In the genomic region with DNA sequence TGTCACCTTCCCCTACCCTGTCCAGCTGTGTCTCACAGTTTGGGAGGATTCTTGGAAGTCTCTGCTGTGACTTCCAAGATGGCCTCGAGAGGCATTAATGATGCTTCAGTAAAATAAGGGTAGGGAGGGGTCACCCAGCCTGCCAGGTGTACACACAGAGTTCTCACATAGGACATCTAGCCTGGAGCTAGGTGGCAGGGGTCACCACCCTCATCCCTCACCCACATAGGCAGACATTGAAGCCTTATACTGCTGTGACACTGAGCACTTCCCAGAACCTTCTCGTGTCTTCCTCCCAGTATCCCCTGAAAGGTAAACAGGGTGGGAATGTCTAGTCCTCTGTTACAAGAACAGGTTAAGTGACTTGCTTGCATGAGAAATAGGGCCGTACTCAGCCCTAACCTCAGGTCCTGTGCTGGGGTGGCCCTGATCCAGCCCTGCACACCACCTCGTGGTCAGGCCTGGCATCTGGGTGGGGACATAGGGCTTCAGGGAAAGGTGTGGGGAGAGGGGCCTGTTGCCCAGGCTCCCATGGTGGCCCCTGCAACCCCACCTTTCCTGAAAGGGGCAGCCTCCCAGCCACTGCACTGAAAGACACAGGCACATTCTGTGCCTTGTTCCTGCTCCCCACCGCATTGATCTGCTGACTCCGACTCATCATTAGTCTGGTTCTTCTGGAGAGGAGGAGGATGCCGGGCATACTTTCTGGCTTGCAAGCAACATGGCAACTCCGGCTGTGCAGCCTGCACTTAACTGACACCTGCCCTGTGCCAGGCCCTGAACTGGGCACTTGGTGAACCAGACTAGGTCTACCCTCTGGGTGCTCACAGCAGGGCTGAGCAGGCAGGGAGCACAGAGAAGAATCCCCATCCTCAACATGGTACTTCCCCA, we compare ENCODE assay signal across 13 cellular contexts. TPM values are rescaled to one million over a fixed set of nuclear protein-coding genes. Genes with fewer than 3 reads are reported as not detected.
DNase-seq lines count a peak whose midpoint lies in the region; ATAC-seq and TF ChIP-seq lines count a peak whose summit lies in the region.
"Had no signal": no experiment of that assay in that cellular context is flagged by ENCODE, and none has a peak within 500 bp of the region (broad histone marks: within the 10 kb centered on the region; RNA-seq: fewer than 3 reads in every experiment).

No MANE protein-coding gene starts in this region.

- peaks cover 14% of the 10 kb centered on the region for H3K9me3 Mint-ChIP-seq in glutamatergic neuron (ENCODE audit: unreplicated experiment)

- TF ChIP-seq CTCF in cardiac muscle cell (IDR thresholded peaks at IDR 0.05; ENCODE audit: low read depth, low read length) (no peak), glutamatergic neuron (IDR thresholded peaks at IDR 0.05; ENCODE audit: partially characterized antibody, unreplicated experiment) (no peak), tibial nerve (IDR thresholded peaks at IDR 0.05) (no peak)

- no peak overlapping the region for H3K4me3 Mint-ChIP-seq in glutamatergic neuron (ENCODE audit: unreplicated experiment)

- 62 to 71% methylated on average over 8 of the region's 8 CpGs for WGBS in tibial nerve, 2 donors

- TF ChIP-seq POLR2A in tibial nerve (IDR thresholded peaks at IDR 0.05): no peak

- H3K27ac ChIP-seq in cardiac muscle cell: peak overlapping the region; percentile 31
- H3K27ac ChIP-seq in tibial nerve: peak overlapping the region in 3 of 4 donors; percentile 44 to 79 (median 48)

- H3K4me1 ChIP-seq in cardiac muscle cell (ENCODE audit: low read depth): peaks cover 28% of the 10 kb centered on the region
- peaks cover 0 to 63% (median 24%) of the 10 kb centered on the region in 4 donors for H3K4me1 ChIP-seq in tibial nerve

- peaks cover 33% of the 10 kb centered on the region for H3K4me1 Mint-ChIP-seq in glutamatergic neuron (ENCODE audit: low read depth, unreplicated experiment)

- H3K27me3 Mint-ChIP-seq in glutamatergic neuron (ENCODE audit: unreplicated experiment): peaks cover 4% of the 10 kb centered on the region

- TF ChIP-seq EP300 in tibial nerve (IDR thresholded peaks at IDR 0.05): no peak

- H3K9me3 ChIP-seq in cardiac muscle cell (ENCODE audit: low read depth) (no peaks in the 10 kb centered on the region), tibial nerve (no peaks in the 10 kb centered on the region)

- no peaks in the 10 kb centered on the region for H3K36me3 Mint-ChIP-seq in glutamatergic neuron (ENCODE audit: unreplicated experiment)

- DNase-seq in cardiac muscle cell (ENCODE audit: low read depth in 1 of 2, low spot score in 1 of 2): peak in 1 of 2 donors; percentile 22
- DNase-seq in cardiac septum (ENCODE audit: low spot score): no peak
- peak; percentile 55 for DNase-seq in amniotic epithelial cell (ENCODE audit: low read depth)
- DNase-seq in glutamatergic neuron: peak; percentile 10
- no peak for DNase-seq in tibial nerve (ENCODE audit: low spot score in 2 of 2)
- no peak for DNase-seq in OCI-M2 (lab: John Stamatoyannopoulos, UW; ENCODE audit: unreplicated experiment)
- no peak for DNase-seq in NCI-H1694 treated with DMSO at 0.1 percent for 48 hours (lab: John Stamatoyannopoulos, UW)
- DNase-seq: activated naive CD4-positive, alpha-beta T cell treated with Interleukin-2 at 50 U/mL for 16 hours; AML-193; stimulated activated CD4-positive, alpha-beta T cell treated with anti-CD3 and anti-CD28 coated beads, Interleukin-4, amount 100 ng/mL, for 24 hours had no signal

- H3K36me3 ChIP-seq in cardiac muscle cell (no peaks in the 10 kb centered on the region), tibial nerve (peaks cover 0 to 33% (median 0%) of the 10 kb centered on the region in 3 donors)

- no peak for ATAC-seq in GM19328 (IDR thresholded peaks at IDR 0.05; ENCODE audit: unreplicated experiment)

- intact Hi-C loops in cardiac septum (cut with DNase I): loop anchor here (2.0 to 10.0 kb wide), 2 partner anchors 101 to 303 kb away; no protein-coding TSS in a partner anchor

- no peaks in the 10 kb centered on the region for H3K27me3 ChIP-seq in cardiac muscle cell
- H3K27me3 ChIP-seq in tibial nerve: no peaks in the 10 kb centered on the region

- H3K27ac Mint-ChIP-seq in glutamatergic neuron (ENCODE audit: unreplicated experiment): peak overlapping the region; percentile 84

- H3K4me3 ChIP-seq in cardiac muscle cell: no peak overlapping the region
- H3K4me3 ChIP-seq in tibial nerve: no peak overlapping the region

RNA-seq across cellular contexts. Expression of gene MMP15, which starts 3.6 kb away (rescaled TPM):
- 391 and 473 TPM in 2 replicates for total RNA-seq in cardiac muscle cell
- polyA plus RNA-seq in cardiac muscle cell: 317 and 388 TPM in 2 replicates
- total RNA-seq in cardiac septum: 53.5 TPM
- total RNA-seq in glutamatergic neuron (ENCODE audit: unreplicated experiment): 69.9 TPM
- 10 to 100 TPM; 11.4 to 32.9 (median 28.4) TPM for total RNA-seq in tibial nerve

RNA-seq across cellular contexts. Expression of gene USB1, which starts 20.7 kb away (rescaled TPM):
- total RNA-seq in cardiac muscle cell (41.4 and 48.3 TPM in 2 replicates), cardiac septum (36.0 TPM), glutamatergic neuron (ENCODE audit: unreplicated experiment) (107 TPM), tibial nerve (10 to 100 TPM; 23.1 to 80.4 (median 31.6) TPM)
- polyA plus RNA-seq in cardiac muscle cell: 40.2 and 60.8 TPM in 2 replicates

RNA-seq across cellular contexts. Expression of gene ZNF319, which starts 21.4 kb away (rescaled TPM):
- total RNA-seq in cardiac muscle cell (11.6 and 12.4 TPM in 2 replicates), cardiac septum (7.2 TPM), glutamatergic neuron (ENCODE audit: unreplicated experiment) (13.9 TPM), tibial nerve (10 to 100 TPM in 1 of 4 donors, 1 to 10 TPM in 3; 7.5 to 11.6 (median 9.1) TPM)
- polyA plus RNA-seq in cardiac muscle cell: 12.3 and 13.3 TPM in 2 replicates

RNA-seq across cellular contexts. Expression of gene CNGB1, which starts 51.0 kb away (rescaled TPM):
- not detected in 2 replicates for total RNA-seq in cardiac muscle cell
- not detected in 2 replicates for polyA plus RNA-seq in cardiac muscle cell
- total RNA-seq in cardiac septum: not detected
- total RNA-seq in glutamatergic neuron (ENCODE audit: unreplicated experiment): 0.91 TPM
- not detected for total RNA-seq in tibial nerve
- total RNA-seq: MCF 10A, mononuclear cell had no signal

Comparison
In these comparisons a context has a peak if more than half of its experiments do, and no peak if none do; other contexts are left out.
1. DNase-seq: peak in amniotic epithelial cell (single experiment) and glutamatergic neuron (single experiment); none in cardiac septum (single experiment), tibial nerve (0 of 2), OCI-M2 (single experiment) and NCI-H1694 treated with DMSO at 0.1 percent for 48 hours (single experiment).